In the genomic region with DNA sequence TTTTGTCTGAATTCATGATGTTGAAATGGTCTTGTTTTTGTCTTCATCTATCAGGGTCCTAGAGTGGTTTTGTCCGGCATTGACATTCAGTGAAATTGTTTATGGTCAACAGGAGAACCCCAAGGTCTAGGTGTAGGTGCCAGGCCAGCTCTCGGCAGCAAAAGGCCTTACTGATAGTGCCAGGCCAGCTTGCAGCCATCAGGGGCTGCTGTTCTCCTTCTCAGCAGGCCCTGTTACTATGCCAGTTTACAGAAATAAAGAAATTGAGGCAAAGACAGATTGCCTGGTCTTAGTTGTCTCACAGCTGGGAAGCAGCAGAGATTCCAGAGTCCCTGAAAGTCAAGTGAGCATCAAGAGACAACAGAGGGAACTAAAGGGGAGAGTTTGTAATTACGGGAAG, we compare ENCODE assay signal across 29 cellular contexts. TPM values are rescaled to one million over a fixed set of nuclear protein-coding genes. Genes with fewer than 3 reads are reported as not detected.
DNase-seq lines count a peak whose midpoint lies in the region; ATAC-seq and TF ChIP-seq lines count a peak whose summit lies in the region.
"Had no signal": no experiment of that assay in that cellular context is flagged by ENCODE, and none has a peak within 500 bp of the region (broad histone marks: within the 10 kb centered on the region; RNA-seq: fewer than 3 reads in every experiment).

No MANE protein-coding gene starts in this region.

- intact Hi-C loops in adrenal gland (cut with DNase I) = no loop called here

- H3K4me1 ChIP-seq in adrenal gland (replicated peaks in 1 of 2) (no peaks in the 10 kb centered on the region), gastroesophageal sphincter (no peaks in the 10 kb centered on the region)
- H3K4me1 ChIP-seq: gastrocnemius medialis, parathyroid adenoma had no signal

- no peak overlapping the region for H3K27ac ChIP-seq in adrenal gland
- no peak overlapping the region for H3K27ac ChIP-seq in gastroesophageal sphincter
- H3K27ac ChIP-seq: epithelial cell of prostate, gastrocnemius medialis, parathyroid adenoma had no signal

- no peak for TF ChIP-seq POLR2A in adrenal gland (IDR thresholded peaks at IDR 0.05)
- TF ChIP-seq POLR2A in gastroesophageal sphincter (IDR thresholded peaks at IDR 0.05) = no peak

- H3K36me3 ChIP-seq in adrenal gland (replicated peaks in 1 of 2) (no peaks in the 10 kb centered on the region), gastroesophageal sphincter (no peaks in the 10 kb centered on the region)
- H3K36me3 ChIP-seq: gastrocnemius medialis had no signal

- no peak for TF ChIP-seq EP300 in gastroesophageal sphincter (IDR thresholded peaks at IDR 0.05)

- 61 to 78% (median 72%) methylated on average over 2 to 3 of the region's 3 CpGs for WGBS in adrenal gland, 4 donors
- WGBS in gastroesophageal sphincter (ENCODE audit: low coverage in 1 of 2), 2 donors = 66 to 69% methylated on average over 3 of the region's 3 CpGs

- no peaks in the 10 kb centered on the region for H3K27me3 ChIP-seq in adrenal gland
- H3K27me3 ChIP-seq in gastroesophageal sphincter = peaks cover 33% of the 10 kb centered on the region
- H3K27me3 ChIP-seq: gastrocnemius medialis had no signal

- H3K4me3 ChIP-seq in AG09309 (ENCODE audit: control insufficient read depth, low read depth, low read length) (no peak overlapping the region), GM12864 (ENCODE audit: low read depth, low read length) (no peak overlapping the region), adrenal gland (no peak overlapping the region), gastroesophageal sphincter (no peak overlapping the region)
- H3K4me3 ChIP-seq: gastrocnemius medialis had no signal

- TF ChIP-seq CTCF in AG09309 (IDR thresholded peaks at IDR 0.05; ENCODE audit: control insufficient read depth, insufficient read depth, low read depth, low read length, missing control alignments) (peak; percentile 51), GM12864 (IDR thresholded peaks at IDR 0.05; ENCODE audit: low read depth, low read length, missing control alignments) (peak; percentile 32), adrenal gland (IDR thresholded peaks at IDR 0.05) (peak in 4 of 6 experiments; percentile 15 to 38 (median 26)), gastroesophageal sphincter (IDR thresholded peaks at IDR 0.05) (peak in 1 of 4 experiments; percentile 3)

- DNase-seq in AG09309 (ENCODE audit: low read depth) (no peak), GM12864 (ENCODE audit: low read depth) (no peak), adrenal gland (peak in 1 of 7 donors; percentile 6), globus pallidus (ENCODE audit: low spot score) (peak; percentile 51), kidney glomerular epithelial cell (lab: John Stamatoyannopoulos, UW) (no peak), SIG-M5 treated with dmso at 0.1 percent for 504 hours (lab: John Stamatoyannopoulos, UW; ENCODE audit: unreplicated experiment) (no peak)
- DNase-seq in stimulated activated CD4-positive, alpha-beta T cell treated with anti-CD3 and anti-CD28 coated beads, Interleukin-2, amount 100 ng/mL, for 48 hours = no peak
- DNase-seq: activated CD4-positive, alpha-beta T cell treated with anti-CD3 and anti-CD28 coated beads for 4 hours; activated naive CD4-positive, alpha-beta T cell treated with anti-CD3 and anti-CD28 coated beads, Interleukin-2, amount 10 ng/mL, durations not matched to agents 7 days and 5 days; activated T-cell treated with anti-CD3 and anti-CD28 coated beads, Interleukin-2, amount 50 U/mL, for 72 hours; CD8-positive, alpha-beta memory T cell; central memory CD4-positive, alpha-beta T cell; DMS53; gastrocnemius medialis; GDM1; left colon; naive thymus-derived CD8-positive, alpha-beta T cell; NCI-H187 treated with DMSO at 0.1 percent for 48 hours; NCI-H226; NCI-H748 treated with DMSO at 0.1 percent for 48 hours; PC-3; SIG-M5; stimulated activated CD4-positive, alpha-beta T cell treated with anti-CD3 and anti-CD28 coated beads, Interleukin-15, amount 100 ng/mL, for 24 hours had no signal

- no peak for ATAC-seq in gastroesophageal sphincter
- ATAC-seq: activated T-cell treated with anti-CD3 and anti-CD28 coated beads, Interleukin-2, amount 50 U/mL, for 72 hours; gastrocnemius medialis; left colon; naive thymus-derived CD8-positive, alpha-beta T cell; PC-3; sciatic nerve had no signal

- H3K9me3 ChIP-seq in adrenal gland (replicated peaks in 1 of 3) = no peaks in the 10 kb centered on the region
- H3K9me3 ChIP-seq in gastroesophageal sphincter = no peaks in the 10 kb centered on the region
- H3K9me3 ChIP-seq: gastrocnemius medialis had no signal

RNA-seq across cellular contexts. Expression of gene HMGB4, which starts 12.0 kb away (rescaled TPM):
- total RNA-seq in adrenal gland (not detected), gastroesophageal sphincter (not detected)
- polyA plus RNA-seq in adrenal gland = not detected
- total RNA-seq: activated T-cell treated with anti-CD3 and anti-CD28 coated beads, Interleukin-2, amount 50 U/mL, for 72 hours; CD8-positive, alpha-beta memory T cell; dermis microvascular lymphatic vessel endothelial cell; gastrocnemius medialis; left colon; naive thymus-derived CD8-positive, alpha-beta T cell; PC-3; sciatic nerve; T-helper 1 cell treated with Interleukin-12 subunit alpha and Interleukin-12 subunit beta and Interleukin-4 antibody, amounts not matched to agents 30 ng/mL and 1 ng/mL, for 36 hours had no signal
- polyA plus RNA-seq: CD8-positive, alpha-beta memory T cell; naive thymus-derived CD8-positive, alpha-beta T cell had no signal
